Comparison of ENCODE assay signal across 10 cellular contexts in genomic region chr4:141375855-141376254, GRCh38.
DNase-seq lines count a peak whose midpoint lies in the region; ATAC-seq, FAIRE-seq and TF ChIP-seq lines count a peak whose summit lies in the region.
"Had no signal": no experiment of that assay in that cellular context is flagged by ENCODE, and none has a peak within 500 bp of the region (broad histone marks: within the 10 kb centered on the region; RNA-seq: fewer than 3 reads in every experiment).

No MANE protein-coding gene starts in this region.

- no peaks in the 10 kb centered on the region for H3K36me3 ChIP-seq in effector memory CD4-positive, alpha-beta T cell (ENCODE audit: control insufficient read depth, insufficient read depth, low read length)

- ATAC-seq in GM19463 (IDR thresholded peaks at IDR 0.05; ENCODE audit: unreplicated experiment) = no peak

- no peak overlapping the region for H3K27ac ChIP-seq in effector memory CD4-positive, alpha-beta T cell (ENCODE audit: insufficient read depth, low read length, poor library complexity, severe bottlenecking)

- H3K27me3 ChIP-seq in effector memory CD4-positive, alpha-beta T cell (replicated peaks; ENCODE audit: control insufficient read depth, insufficient read depth, low read length, poor library complexity, severe bottlenecking) = no peaks in the 10 kb centered on the region

- no peaks in the 10 kb centered on the region for H3K9me3 ChIP-seq in effector memory CD4-positive, alpha-beta T cell (ENCODE audit: control insufficient read depth, low read length)

- H3K27ac Mint-ChIP-seq in chondrocyte (ENCODE audit: unreplicated experiment) = no peak overlapping the region
- H3K27ac Mint-ChIP-seq: activated CD4-positive, alpha-beta memory T cell treated with anti-CD3 and anti-CD28 coated beads for 36 hours had no signal

- H3K27me3 Mint-ChIP-seq in chondrocyte (ENCODE audit: low read depth) = no peaks in the 10 kb centered on the region

- TF ChIP-seq CTCF in chondrocyte (IDR thresholded peaks at IDR 0.05) = peak; percentile 75

- FAIRE-seq in GM19239 (lab: Jason Lieb, UNC) = no peak

- H3K36me3 Mint-ChIP-seq in chondrocyte (ENCODE audit: low read depth) = peaks cover 12% of the 10 kb centered on the region
- H3K36me3 Mint-ChIP-seq: activated CD4-positive, alpha-beta memory T cell treated with anti-CD3 and anti-CD28 coated beads for 36 hours had no signal

- H3K9me3 Mint-ChIP-seq in chondrocyte (ENCODE audit: low read depth) = peaks cover 18% of the 10 kb centered on the region

- DNase-seq in ELR (ENCODE audit: low read depth) = peak; percentile 85
- peak; percentile 85 for DNase-seq in NCI-H226
- DNase-seq in chondrocyte (ENCODE audit: low spot score) = no peak
- DNase-seq in myocyte (ENCODE audit: low read depth) = peak; percentile 67
- no peak for DNase-seq in GM19239 (ENCODE audit: insufficient read length, low spot score)
- no peak for DNase-seq in NCI-H2227 (lab: John Stamatoyannopoulos, UW; ENCODE audit: unreplicated experiment)
- no peak for DNase-seq in effector memory CD4-positive, alpha-beta T cell
- DNase-seq: activated CD4-positive, alpha-beta memory T cell treated with anti-CD3 and anti-CD28 coated beads for 36 hours; erythroblast had no signal

- no peak overlapping the region for H3K4me3 ChIP-seq in effector memory CD4-positive, alpha-beta T cell (ENCODE audit: insufficient read depth, low read depth, low read length, poor library complexity, severe bottlenecking)

- no peak overlapping the region for H3K4me3 Mint-ChIP-seq in chondrocyte (ENCODE audit: unreplicated experiment)
- H3K4me3 Mint-ChIP-seq: activated CD4-positive, alpha-beta memory T cell treated with anti-CD3 and anti-CD28 coated beads for 36 hours had no signal

- peaks cover 4% of the 10 kb centered on the region for H3K4me1 Mint-ChIP-seq in chondrocyte (ENCODE audit: low read depth)

- H3K4me1 ChIP-seq in effector memory CD4-positive, alpha-beta T cell (ENCODE audit: control insufficient read depth, insufficient read depth, low read length, poor library complexity, severe bottlenecking) = no peaks in the 10 kb centered on the region

Comparison
In these comparisons a context has a peak if more than half of its experiments do, and no peak if none do; other contexts are left out.
1. DNase-seq: peak in ELR (single experiment), NCI-H226 (single experiment) and myocyte (single experiment); none in chondrocyte (single experiment), GM19239 (single experiment), NCI-H2227 (single experiment) and effector memory CD4-positive, alpha-beta T cell (0 of 3).